In genomic region chr4:8316251-8316771, GRCh38 we compare ENCODE assay signal across 1 cellular context.
TF ChIP-seq lines count a peak whose summit lies in the region.

No MANE protein-coding gene starts in this region.

TF ChIP-seq in GM23338, 12 proteins besides CTCF, POLR2A, EP300 and RAD21 (continued from another document):
- TF ChIP-seq ZNF462 (CRISPR knock-in tag; IDR thresholded peaks at IDR 0.05) = no peak
- no peak for TF ChIP-seq CREB1 (CRISPR knock-in tag; IDR thresholded peaks at IDR 0.05; ENCODE audit: low read depth)
- no peak for TF ChIP-seq POLR2AphosphoS5 (IDR thresholded peaks at IDR 0.05; ENCODE audit: low read depth)
- TF ChIP-seq JUNB (IDR thresholded peaks at IDR 0.05; ENCODE audit: unreplicated experiment) = no peak
- TF ChIP-seq ZNF331 (CRISPR knock-in tag; IDR thresholded peaks at IDR 0.05; ENCODE audit: low read depth) = no peak
- no peak for TF ChIP-seq ZNF114 (CRISPR knock-in tag; IDR thresholded peaks at IDR 0.05)
